Comparison of ENCODE assay signal across 8 cellular contexts in genomic region chr16:2459647-2460390, GRCh38. TPM values are rescaled to one million over a fixed set of nuclear protein-coding genes. Genes with fewer than 3 reads are reported as not detected.
A peak's percentile ranks its signal among the peaks of the same experiment; 100 is the strongest.
DNase-seq lines count a peak whose midpoint lies in the region; ATAC-seq and TF ChIP-seq lines count a peak whose summit lies in the region.

TEDC2 (plus strand) TSS chr16:2460109; CDS start chr16:2460145, 36 bp downstream.

- ATAC-seq in GM19043 (IDR thresholded peaks at IDR 0.05; ENCODE audit: low read depth, unreplicated experiment) (peak; percentile 92), HG03432 (IDR thresholded peaks at IDR 0.05; ENCODE audit: unreplicated experiment) (peak; percentile 83)

- H3K4me3 ChIP-seq in kidney epithelial cell (ENCODE audit: low read depth, low read length), result peak within 1 kb of the TSS; percentile 41

- DNase-seq in AG20443 (ENCODE audit: low spot score), result peak; percentile 100
- peak; percentile 88 for DNase-seq in NCI-H510A (lab: John Stamatoyannopoulos, UW)
- DNase-seq in activated CD4-positive, CD25-positive, alpha-beta regulatory T cell treated with anti-CD3 and anti-CD28 coated beads, Interleukin-2, amount 50 U/mL, for 72 hours, result peak; percentile 98
- DNase-seq in cerebellum (ENCODE audit: low spot score), result peak; percentile 100
- peak; percentile 86 for DNase-seq in kidney epithelial cell (ENCODE audit: low read depth)
- DNase-seq in stimulated activated CD4-positive, alpha-beta T cell treated with anti-CD3 and anti-CD28 coated beads, Interleukin-15, amount 100 ng/mL, for 48 hours (ENCODE audit: low read depth in 2 of 2), result peak; percentile 95 to 98

- H3K36me3 ChIP-seq in kidney epithelial cell (ENCODE audit: control insufficient read depth, insufficient read depth, low read length), result peaks cover 1% of the 10 kb centered on the region

- no peaks in the 10 kb centered on the region for H3K27me3 ChIP-seq in kidney epithelial cell (ENCODE audit: control insufficient read depth, insufficient read depth, low read length)

- no peak for TF ChIP-seq CTCF in kidney epithelial cell (IDR thresholded peaks at IDR 0.05; ENCODE audit: insufficient read depth, low read length, poor library complexity, severe bottlenecking)

RNA-seq across cellular contexts. Expression of gene TEDC2, which starts in this region (rescaled TPM):
- total RNA-seq in cerebellum (5.9 TPM), kidney epithelial cell (12.0 and 14.2 TPM in 2 replicates)

Comparison
In these comparisons a context has a peak if more than half of its experiments do, and no peak if none do; other contexts are left out.
1. Peak in every context shown above with its lines: DNase-seq, ATAC-seq and H3K4me3 ChIP-seq.